Comparison of ENCODE assay signal across 8 cellular contexts in genomic region chr13:46386426-46386995, GRCh38. TPM values are rescaled to one million over a fixed set of nuclear protein-coding genes. Genes with fewer than 3 reads are reported as not detected.
DNase-seq lines count a peak whose midpoint lies in the region; ATAC-seq, FAIRE-seq and TF ChIP-seq lines count a peak whose summit lies in the region.

No MANE protein-coding gene starts in this region.

- H3K27ac ChIP-seq in sigmoid colon = peak overlapping the region; percentile 19 to 46 (median 22)

- peaks cover 13% of the 10 kb centered on the region for H3K4me1 Mint-ChIP-seq in T-helper 17 cell

- ATAC-seq in T-helper 17 cell (no peak), HG03378 (IDR thresholded peaks at IDR 0.05; ENCODE audit: unreplicated experiment) (no peak), GM18909 (IDR thresholded peaks at IDR 0.05; ENCODE audit: poor library complexity, unreplicated experiment) (no peak), GM18511 (IDR thresholded peaks at IDR 0.05; ENCODE audit: unreplicated experiment) (no peak)

- no peak for TF ChIP-seq EP300 in sigmoid colon (IDR thresholded peaks at IDR 0.05)

- peaks cover 0 to 11% (median 4%) of the 10 kb centered on the region in 4 donors for H3K4me1 ChIP-seq in sigmoid colon

- intact Hi-C loops in sigmoid colon (cut with DNase I) = no loop called here

- H3K4me3 Mint-ChIP-seq in T-helper 17 cell = peak overlapping the region; percentile 93

- H3K36me3 Mint-ChIP-seq in T-helper 17 cell (ENCODE audit: low read depth) = no peaks in the 10 kb centered on the region

- H3K27me3 Mint-ChIP-seq in T-helper 17 cell = peaks cover 48% of the 10 kb centered on the region

- DNase-seq in GM19239 (ENCODE audit: insufficient read length, low spot score) (no peak), T-helper 17 cell (no peak), hepatic stellate cell (ENCODE audit: low spot score) (peak; percentile 17), sigmoid colon (no peak)
- DNase-seq in stimulated activated CD4-positive, alpha-beta T cell treated with anti-CD3 and anti-CD28 coated beads, Interleukin-4, amount 100 ng/mL, for 4 hours = no peak

- H3K9me3 ChIP-seq in T-helper 17 cell (ENCODE audit: control insufficient read depth, low read length, poor library complexity, severe bottlenecking) (no peaks in the 10 kb centered on the region), sigmoid colon (no peaks in the 10 kb centered on the region)

- H3K36me3 ChIP-seq in sigmoid colon = no peaks in the 10 kb centered on the region

- H3K27ac Mint-ChIP-seq in T-helper 17 cell = no peak overlapping the region

- TF ChIP-seq POLR2A in sigmoid colon (IDR thresholded peaks at IDR 0.05) = no peak

- peak overlapping the region; percentile 23 to 48 (median 42) for H3K4me3 ChIP-seq in sigmoid colon

- peak; percentile 35 for FAIRE-seq in GM19239 (lab: Jason Lieb, UNC)

- WGBS in sigmoid colon, 2 donors = 3 to 5% methylated on average over 34 of the region's 34 CpGs

- peaks cover 4 to 36% (median 18%) of the 10 kb centered on the region in 3 donors for H3K27me3 ChIP-seq in sigmoid colon

- no peak for TF ChIP-seq CTCF in sigmoid colon (IDR thresholded peaks at IDR 0.05)

RNA-seq across cellular contexts. Expression of gene RUBCNL, which starts 0.5 kb away (rescaled TPM):
- total RNA-seq in T-helper 17 cell (1 to 10 TPM in 1 of 2 donors, under 1 TPM in 1; 0.13 to 5.8 TPM), sigmoid colon (1 to 10 TPM; 1.4 to 2.9 (median 2.2) TPM)
- polyA plus RNA-seq in sigmoid colon = 10 to 100 TPM in 1 of 3 donors, 1 to 10 TPM in 2; 7.6 to 26.9 (median 9.0) TPM
